In the genomic region with DNA sequence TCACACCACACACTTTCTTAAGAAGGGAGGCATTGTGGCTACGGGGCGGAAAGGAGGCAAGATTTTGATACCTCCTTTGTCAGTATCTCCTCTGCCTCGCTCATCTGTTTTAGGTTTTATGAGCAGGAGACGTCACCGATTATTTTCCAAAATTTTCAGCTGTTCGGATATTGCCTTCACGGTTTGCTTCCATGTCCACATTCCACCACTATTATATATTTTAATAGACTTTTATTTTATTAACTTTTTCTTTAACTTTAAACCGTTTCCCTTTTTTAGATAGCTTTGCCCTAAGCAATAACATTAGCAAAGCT, we compare ENCODE assay signal across 8 cellular contexts. TPM values are rescaled to one million over a fixed set of nuclear protein-coding genes. Genes with fewer than 3 reads are reported as not detected.
DNase-seq lines count a peak whose midpoint lies in the region; ATAC-seq and TF ChIP-seq lines count a peak whose summit lies in the region.

No MANE protein-coding gene starts in this region.

- no peaks in the 10 kb centered on the region for H3K79me2 ChIP-seq in Loucy (ENCODE audit: insufficient read depth, low read length)

- H3K9me3 Mint-ChIP-seq in dendritic cell treated with granulocyte-macrophage colony-stimulating factor and Interleukin-4, amounts not matched to agents 40 ng/mL and 50 ng/mL, for 4 days, result no peaks in the 10 kb centered on the region
- no peaks in the 10 kb centered on the region for H3K9me3 Mint-ChIP-seq in natural killer cell

- H3K9ac ChIP-seq in Loucy (ENCODE audit: low read depth, low read length, poor library complexity, severe bottlenecking), result peak overlapping the region; percentile 80

- H3K4me3 ChIP-seq in BE2C (ENCODE audit: low read depth, low read length), result peak overlapping the region; percentile 59
- H3K4me3 ChIP-seq in Loucy (ENCODE audit: low read length, poor library complexity, severe bottlenecking), result peak overlapping the region; percentile 72

- CTCF ChIA-PET in HEK293T (lab: Yijun Ruan, JAX), result interaction anchor here (1.0 to 1.8 kb wide), 9 partner anchors 34 to 260 kb away, joined by 3 to 11 read pairs (median 3); no protein-coding TSS in a partner anchor

- H3K9me3 ChIP-seq in BE2C (no peaks in the 10 kb centered on the region), Loucy (ENCODE audit: insufficient read depth, low read depth, low read length) (no peaks in the 10 kb centered on the region)

- no peaks in the 10 kb centered on the region for H3K36me3 Mint-ChIP-seq in dendritic cell treated with granulocyte-macrophage colony-stimulating factor and Interleukin-4, amounts not matched to agents 40 ng/mL and 50 ng/mL, for 4 days (ENCODE audit: low read depth)
- no peaks in the 10 kb centered on the region for H3K36me3 Mint-ChIP-seq in natural killer cell

- H3K4me2 ChIP-seq in Loucy (ENCODE audit: low read depth, low read length, poor library complexity, severe bottlenecking), result peak overlapping the region; percentile 83

- intact Hi-C loops in dendritic cell treated with granulocyte-macrophage colony-stimulating factor and Interleukin-4, amounts not matched to agents 40 ng/mL and 50 ng/mL, for 4 days (cut with micrococcal nuclease), result no loop called here
- intact Hi-C loops in natural killer cell (cut with micrococcal nuclease), result no loop called here

- H3K36me3 ChIP-seq in BE2C, result no peaks in the 10 kb centered on the region
- H3K36me3 ChIP-seq in Loucy (ENCODE audit: insufficient read depth, low read length), result no peaks in the 10 kb centered on the region

- no peak for ATAC-seq in natural killer cell

- no peaks in the 10 kb centered on the region for H3K27me3 Mint-ChIP-seq in dendritic cell treated with granulocyte-macrophage colony-stimulating factor and Interleukin-4, amounts not matched to agents 40 ng/mL and 50 ng/mL, for 4 days
- H3K27me3 Mint-ChIP-seq in natural killer cell (ENCODE audit: low read depth in 2 of 2), result peaks cover 7 to 16% of the 10 kb centered on the region in 2 donors

- DNase-seq in BE2C (no peak), natural killer cell (no peak), HEK293T (ENCODE audit: extremely low spot score) (no peak), SHP77 treated with DMSO at 0.1 percent for 48 hours (lab: John Stamatoyannopoulos, UW) (no peak), islet precursor cell (no peak), NCI-H526 (lab: John Stamatoyannopoulos, UW) (no peak)

- TF ChIP-seq CTCF in BE2C (IDR thresholded peaks at IDR 0.05; ENCODE audit: low read depth, low read length), result no peak
- TF ChIP-seq CTCF in Loucy (conservative IDR thresholded peaks at IDR 0.05; ENCODE audit: low read length), result no peak
- TF ChIP-seq CTCF in natural killer cell (IDR thresholded peaks at IDR 0.05), result no peak

- H3F3A ChIP-seq in Loucy (ENCODE audit: low read depth), result 0 out of 2 replicates have a peak, but pooled peaks cover 3% of the 10 kb centered on the region

- peaks cover 2% of the 10 kb centered on the region; the same call in 1 of the 2 replicates for H3K27me3 ChIP-seq in BE2C
- H3K27me3 ChIP-seq in Loucy (ENCODE audit: insufficient read depth, low read length, poor library complexity, severe bottlenecking), result no peaks in the 10 kb centered on the region

- peaks cover 39% of the 10 kb centered on the region for H3K4me1 Mint-ChIP-seq in dendritic cell treated with granulocyte-macrophage colony-stimulating factor and Interleukin-4, amounts not matched to agents 40 ng/mL and 50 ng/mL, for 4 days (ENCODE audit: low read depth)
- peaks cover 0 to 10% of the 10 kb centered on the region in 2 donors for H3K4me1 Mint-ChIP-seq in natural killer cell

- peak overlapping the region; percentile 97 for H2AFZ ChIP-seq in Loucy (ENCODE audit: low read length)

- H3K9me2 ChIP-seq in Loucy (replicated peaks; ENCODE audit: low read depth, low read length), result no peaks in the 10 kb centered on the region

- POLR2A ChIA-PET in HEK293T (lab: Yijun Ruan, JAX), result interaction anchor here (0.7 to 6.9 kb wide), 51 partner anchors 8 to 315 kb away, joined by 3 to 68 read pairs (median 5); a partner anchor contains a TSS

- peak overlapping the region; percentile 79 for H3K4me3 Mint-ChIP-seq in dendritic cell treated with granulocyte-macrophage colony-stimulating factor and Interleukin-4, amounts not matched to agents 40 ng/mL and 50 ng/mL, for 4 days
- H3K4me3 Mint-ChIP-seq in natural killer cell, result peak overlapping the region; percentile 87

- H3K4me1 ChIP-seq in BE2C (no peaks in the 10 kb centered on the region; the same call in 1 of the 2 replicates), Loucy (ENCODE audit: insufficient read depth, low read length, poor library complexity, severe bottlenecking) (peaks cover 20% of the 10 kb centered on the region)

- H4K20me1 ChIP-seq in Loucy (ENCODE audit: insufficient read depth, low read length, poor library complexity, severe bottlenecking), result no peaks in the 10 kb centered on the region

- peak overlapping the region; percentile 77 for H3K27ac Mint-ChIP-seq in dendritic cell treated with granulocyte-macrophage colony-stimulating factor and Interleukin-4, amounts not matched to agents 40 ng/mL and 50 ng/mL, for 4 days
- peak overlapping the region in 1 of 2 donors; percentile 44 for H3K27ac Mint-ChIP-seq in natural killer cell

TF ChIP-seq in HEK293T, 16 proteins besides CTCF, POLR2A, EP300 and RAD21:
- TF ChIP-seq FOXK2 (IDR thresholded peaks at IDR 0.05) (no peak), BHLHE40 (IDR thresholded peaks at IDR 0.05; ENCODE audit: borderline replicate concordance) (no peak)

RNA-seq across cellular contexts. Expression of a gene that starts 33.7 kb away (rescaled TPM):
- 0.42 TPM for polyA plus RNA-seq in BE2C (2012; ENCODE audit: insufficient read depth, insufficient read length, low read depth)
- total RNA-seq in natural killer cell, result not detected
